8 cellular contexts compared by ENCODE assay signal in the genomic region with DNA sequence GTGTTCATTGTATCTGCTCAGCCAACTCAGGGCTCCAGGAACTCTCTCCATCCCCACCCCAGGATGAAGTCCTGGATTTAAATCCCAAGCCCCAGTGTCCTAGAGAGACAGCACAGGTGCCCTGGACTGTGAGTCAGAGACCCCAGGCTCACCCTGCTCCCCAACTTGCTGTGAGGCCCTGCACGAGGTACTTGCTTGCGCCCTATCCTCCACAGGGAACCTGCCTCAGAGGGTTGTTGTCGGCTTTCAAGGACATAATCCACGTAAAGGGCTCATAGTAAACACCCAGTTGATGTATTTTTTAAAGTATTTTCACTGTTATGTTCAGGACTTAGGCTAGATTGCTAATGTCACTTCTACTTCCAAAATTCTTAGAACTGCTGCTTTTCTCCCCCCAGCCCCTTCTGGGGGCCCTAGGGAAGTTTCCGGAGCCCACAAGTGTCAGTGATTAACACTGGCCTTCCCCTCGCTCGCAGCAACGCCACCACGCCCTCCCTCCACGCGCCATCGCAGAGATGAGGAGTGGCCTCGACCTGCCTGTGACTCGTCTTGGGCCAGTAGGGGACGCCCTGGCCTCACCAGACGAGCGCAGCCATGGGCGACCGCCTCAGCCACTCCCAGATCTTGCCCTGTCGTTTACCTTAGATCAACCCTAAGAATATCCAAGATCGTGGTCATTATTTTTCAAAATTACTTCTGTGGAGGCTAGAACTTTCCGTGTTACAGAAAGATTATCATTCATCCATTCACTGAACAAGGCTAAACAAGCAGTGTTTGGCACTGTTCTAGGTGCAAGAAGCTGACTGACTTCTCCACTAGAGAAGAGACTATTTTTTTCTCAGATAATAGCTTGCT. TPM values are rescaled to one million over a fixed set of nuclear protein-coding genes. Genes with fewer than 3 reads are reported as not detected.
DNase-seq lines count a peak whose midpoint lies in the region; ATAC-seq and TF ChIP-seq lines count a peak whose summit lies in the region.

No MANE protein-coding gene starts in this region.

- no peak overlapping the region for H4K8ac ChIP-seq in H9 (replicated peaks; ENCODE audit: insufficient read length, low read depth, low read length)

- H2AK5ac ChIP-seq in H9 (ENCODE audit: insufficient read length, low read length) = no peak overlapping the region

- H3K9me3 ChIP-seq in H9 (ENCODE audit: control insufficient read depth, low read depth, low read length) (no peaks in the 10 kb centered on the region), transverse colon (no peaks in the 10 kb centered on the region)

- no peak overlapping the region for H3K18ac ChIP-seq in H9 (ENCODE audit: insufficient read length, low read depth, low read length)

- H2BK15ac ChIP-seq in H9 (ENCODE audit: low read depth, low read length) = no peak overlapping the region

- no peaks in the 10 kb centered on the region for H3K79me1 ChIP-seq in H9 (ENCODE audit: insufficient read depth, low read depth, low read length, poor library complexity, severe bottlenecking)

- H3T11ph ChIP-seq in H9 (ENCODE audit: low read length) = no peak overlapping the region

- TF ChIP-seq EP300 in transverse colon (IDR thresholded peaks at IDR 0.05; ENCODE audit: low read depth) = no peak

- no peaks in the 10 kb centered on the region for H3K9me3 Mint-ChIP-seq in H9

- in situ Hi-C loops in SK-MEL-5 (cut with HindIII; ENCODE audit: low pct_unique_long_range_greater_than_20kb, low sequenced_read_pairs) (no loop called here), transverse colon (cut with MboI; ENCODE audit: low pct_ligation_motif_present in 1 of 4, low pct_unique_long_range_greater_than_20kb in 1 of 4, low sequenced_read_pairs in 3 of 4) (loop anchor here (10.0 to 25.0 kb wide), 4 partner anchors 60 to 230 kb away; partner anchors contain the start of gene BMF (in 1 of the 4))

- H2BK12ac ChIP-seq in H9 (ENCODE audit: insufficient read length, low read depth, low read length) = no peak overlapping the region

- H3K27ac ChIP-seq in H9 (ENCODE audit: insufficient read length, low read depth, low read length) (no peak overlapping the region), transverse colon (peak overlapping the region; percentile 52 to 72 (median 58))

- peak overlapping the region in 1 of 4 donors; percentile 25 for H3K4me3 ChIP-seq in transverse colon

- peak overlapping the region in 1 of 3 experiments; percentile 80; a peak in 2 of 7 replicates for H3K27ac Mint-ChIP-seq in H9

- H3K4ac ChIP-seq in H9 (ENCODE audit: low read depth, low read length) = no peak overlapping the region

- no peak overlapping the region for H3K9ac ChIP-seq in H9 (ENCODE audit: extremely low read depth, insufficient read length, low read length)

- WGBS in H9 (ENCODE audit: extremely low coverage, insufficient read length, low lambda C conversion rate) = no CpG with 5 or more reads among the region's 22 CpGs
- WGBS in transverse colon (ENCODE audit: low coverage in 1 of 2), 2 donors = 5% methylated on average over 22 of the region's 22 CpGs; no CpG with 5 or more reads in 1 of the 2 donors

- H3K4me1 ChIP-seq in H9 (ENCODE audit: insufficient read depth, low read length) (peaks cover 5% of the 10 kb centered on the region; the same call in 1 of the 2 replicates), transverse colon (peaks cover 35 to 57% (median 49%) of the 10 kb centered on the region in 4 donors)

- TF ChIP-seq POLR2A in transverse colon (IDR thresholded peaks at IDR 0.05) = no peak

- no peaks in the 10 kb centered on the region for H3K36me3 ChIP-seq in transverse colon

- H3K23me2 ChIP-seq in H9 (ENCODE audit: insufficient read length, low read depth, low read length, poor library complexity, severe bottlenecking) = no peaks in the 10 kb centered on the region

- peak overlapping the region; percentile 48 to 69 for H3K4me3 Mint-ChIP-seq in H9

- peaks cover 32 to 40% of the 10 kb centered on the region in 2 experiments for H3K4me1 Mint-ChIP-seq in H9

- no peak overlapping the region for H2AFZ ChIP-seq in H9 (ENCODE audit: low read length)

- DNase-seq in GF-D8 (lab: John Stamatoyannopoulos, UW) (peak; percentile 21), H9 (peak; percentile 81), LoVo (ENCODE audit: low spot score) (peak; percentile 84), SK-MEL-5 (ENCODE audit: low read depth, low spot score) (peak; percentile 83), Right ventricle myocardium inferior (ENCODE audit: missing footprints) (peak; percentile 95), posterior cingulate gyrus (peak; percentile 68 to 97 (median 81)), transverse colon (peak; percentile 94)
- peak; percentile 89 for DNase-seq in activated naive CD4-positive, alpha-beta T cell treated with Interleukin-2 at 50 U/mL for 16 hours

- no peaks in the 10 kb centered on the region for H3K79me2 ChIP-seq in H9 (ENCODE audit: insufficient read depth, low read length)

- H3K4me2 ChIP-seq in H9 (ENCODE audit: insufficient read depth, insufficient read length, low read length) = peak overlapping the region; percentile 30

- no peak overlapping the region for H4K91ac ChIP-seq in H9 (ENCODE audit: insufficient read length, low read depth, low read length)

- no peak overlapping the region for H2BK120ac ChIP-seq in H9 (ENCODE audit: low read depth, low read length, poor library complexity, severe bottlenecking)

- intact Hi-C loops in Right ventricle myocardium inferior (cut with DNase I) (loop anchor here (1.0 to 5.0 kb wide), 4 partner anchors 60 to 230 kb away; partner anchors contain the start of gene BUB1B), posterior cingulate gyrus (cut with DNase I) (loop anchor here (1.0 to 2.0 kb wide), 2 partner anchors 60 to 229 kb away; no protein-coding TSS in a partner anchor), transverse colon (cut with DNase I; ENCODE audit: low total_unique reads) (loop anchor here (5.0 kb wide), 1 partner anchor 62 kb away; the partner anchor contains the start of gene BMF)

- H3K27me3 ChIP-seq in H9 (ENCODE audit: insufficient read depth, low read length) = no peaks in the 10 kb centered on the region
- H3K27me3 ChIP-seq in transverse colon = no peaks in the 10 kb centered on the region

- H2BK20ac ChIP-seq in H9 (ENCODE audit: low read depth, low read length, poor library complexity, severe bottlenecking) = no peak overlapping the region

- H4K5ac ChIP-seq in H9 (ENCODE audit: insufficient read length, low read depth, low read length) = no peak overlapping the region

- H3K23ac ChIP-seq in H9 (ENCODE audit: insufficient read length, low read depth, low read length) = no peak overlapping the region

- H3K14ac ChIP-seq in H9 (ENCODE audit: insufficient read depth, low read length) = no peak overlapping the region

- no peaks in the 10 kb centered on the region for H3K27me3 Mint-ChIP-seq in H9 (ENCODE audit: low read depth)

- ATAC-seq in Right ventricle myocardium inferior = peak; percentile 95

- H3K56ac ChIP-seq in H9 (ENCODE audit: insufficient read length, low read depth, low read length) = no peak overlapping the region

- H3K36me3 Mint-ChIP-seq in H9 (ENCODE audit: insufficient read depth in 1 of 3, low read depth in 3 of 3) = no peaks in the 10 kb centered on the region

- TF ChIP-seq CTCF in H9 (conservative IDR thresholded peaks at IDR 0.05) (peak; percentile 98), transverse colon (IDR thresholded peaks at IDR 0.05) (peak; percentile 84 to 94 (median 88))

- no peak overlapping the region for H2BK5ac ChIP-seq in H9 (ENCODE audit: insufficient read length, low read length)

- H4K20me1 ChIP-seq in H9 (ENCODE audit: control insufficient read depth, insufficient read depth, insufficient read length) = no peaks in the 10 kb centered on the region

RNA-seq across cellular contexts. Expression of gene SRP14, which starts 6.0 kb away (rescaled TPM):
- total RNA-seq in H9 (2021) (200 and 208 TPM in 2 replicates), Right ventricle myocardium inferior (232 TPM), transverse colon (100 to 1,000 TPM; 216 to 511 (median 283) TPM)
- 360 and 428 TPM in 2 replicates for total RNA-seq in SK-MEL-5 (2014; rRNA removed; shearing (Covaris generic))
- polyA plus RNA-seq in SK-MEL-5 (2015; cell fraction: cytosol; rRNA removed) = 350 and 532 TPM in 2 replicates
- 73.9 and 74.1 TPM in 2 replicates for polyA plus RNA-seq in SK-MEL-5 (2015; cell fraction: nucleus; rRNA removed)

Comparison
In these comparisons a context has a peak if more than half of its experiments do, and no peak if none do; other contexts are left out.
1. DNase-seq: peak in every context shown above with its lines; median percentile 95 in Right ventricle myocardium inferior; 94 in transverse colon; 89 in activated naive CD4-positive, alpha-beta T cell treated with Interleukin-2 at 50 U/mL for 16 hours; 84 in LoVo; 83 in SK-MEL-5; 81 in H9; 81 in posterior cingulate gyrus; 21 in GF-D8.